ENCODE assay signal across 32 cellular contexts in the genomic region with DNA sequence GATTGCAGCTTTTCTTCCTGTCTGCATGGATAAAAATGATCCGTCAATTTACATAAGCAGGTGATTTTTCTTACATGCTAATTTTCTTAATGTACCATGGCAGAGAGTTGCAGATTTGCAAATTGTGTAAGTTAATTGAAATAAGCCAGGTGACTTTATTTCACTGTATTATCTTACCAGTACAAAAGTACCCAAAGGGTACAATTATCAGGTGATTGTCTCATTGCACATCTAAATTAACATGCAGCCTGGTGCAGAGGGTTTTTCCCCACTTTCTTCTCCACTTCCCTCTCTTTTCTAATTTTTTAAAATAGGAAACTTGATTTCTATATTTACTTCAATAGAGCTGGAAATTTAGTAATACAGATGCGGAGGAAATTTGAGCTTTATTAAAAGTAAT. TPM values are rescaled to one million over a fixed set of nuclear protein-coding genes. Genes with fewer than 3 reads are reported as not detected.
DNase-seq lines count a peak whose midpoint lies in the region; ATAC-seq and TF ChIP-seq lines count a peak whose summit lies in the region.
"Had no signal": no experiment of that assay in that cellular context is flagged by ENCODE, and none has a peak within 500 bp of the region (broad histone marks: within the 10 kb centered on the region; RNA-seq: fewer than 3 reads in every experiment).

No MANE protein-coding gene starts in this region.

- intact Hi-C loops in activated B cell treated with CpG ODN at 0.5 μM for 24 hours (cut with micrococcal nuclease): no loop called here

- H3K27me3 ChIP-seq in GM23338 (ENCODE audit: insufficient read depth): no peaks in the 10 kb centered on the region
- H3K27me3 ChIP-seq: BLaER1, brain microvascular endothelial cell, suprapubic skin, upper lobe of right lung had no signal

- H3K4me3 Mint-ChIP-seq in GM23338: 0 out of 3 replicates have a peak overlapping the region, but pooled peaks have one; percentile 1
- H3K4me3 Mint-ChIP-seq in activated B cell treated with CpG ODN at 0.5 μM for 24 hours: peak overlapping the region; percentile 8
- peak overlapping the region in 1 of 8 donors; percentile 23 for H3K4me3 Mint-ChIP-seq in naive B cell
- H3K4me3 Mint-ChIP-seq in endothelial cell (ENCODE audit: unreplicated experiment): no peak overlapping the region
- H3K4me3 Mint-ChIP-seq: activated naive CD4-positive, alpha-beta T cell treated with anti-CD3 and anti-CD28 coated beads, Interleukin-2, amount 50 U/mL, for 24 hours; mesothelial cell of epicardium; naive thymus-derived CD8-positive, alpha-beta T cell had no signal

- peaks cover 84% of the 10 kb centered on the region for H3K4me1 ChIP-seq in GM23338 (ENCODE audit: insufficient read depth)

- ATAC-seq in GM23338 (no peak), activated B cell treated with CpG ODN at 0.5 μM for 24 hours (ENCODE audit: low read depth) (peak; percentile 31), naive B cell (ENCODE audit: low read depth in 2 of 2) (peak; percentile 72 to 82)
- ATAC-seq: left ventricle myocardium superior; naive thymus-derived CD8-positive, alpha-beta T cell; sciatic nerve; upper lobe of right lung had no signal

- POLR2A ChIA-PET in activated B cell treated with CpG ODN at 0.5 μM for 24 hours (lab: Charles Lee): interaction anchor here (0.5 to 1.3 kb wide), 3 partner anchors 10 to 711 kb away, joined by 3 to 4 read pairs (median 4); no protein-coding TSS in a partner anchor

- CTCF ChIA-PET in activated B cell treated with CpG ODN at 0.5 μM for 24 hours (lab: Charles Lee): interaction anchor here (0.6 to 1.8 kb wide), 4 partner anchors 12 to 817 kb away, joined by 3 to 4 read pairs (median 3); no protein-coding TSS in a partner anchor

- H3K4me1 Mint-ChIP-seq in GM23338: peaks cover 75% of the 10 kb centered on the region
- H3K4me1 Mint-ChIP-seq in activated B cell treated with CpG ODN at 0.5 μM for 24 hours: peaks cover 64% of the 10 kb centered on the region
- H3K4me1 Mint-ChIP-seq in naive B cell: peaks cover 25 to 46% (median 30%) of the 10 kb centered on the region in 3 donors
- peaks cover 19% of the 10 kb centered on the region for H3K4me1 Mint-ChIP-seq in endothelial cell (ENCODE audit: unreplicated experiment)

- H3F3A ChIP-seq in GM23338 (replicated peaks; ENCODE audit: low read depth): no peaks in the 10 kb centered on the region

- H3K36me3 Mint-ChIP-seq in GM23338 (ENCODE audit: low read depth): no peaks in the 10 kb centered on the region
- H3K36me3 Mint-ChIP-seq in activated B cell treated with CpG ODN at 0.5 μM for 24 hours (ENCODE audit: low read depth): peaks cover 5% of the 10 kb centered on the region
- H3K36me3 Mint-ChIP-seq in naive B cell: no peaks in the 10 kb centered on the region
- H3K36me3 Mint-ChIP-seq in endothelial cell (ENCODE audit: low read depth, unreplicated experiment): no peaks in the 10 kb centered on the region
- H3K36me3 Mint-ChIP-seq: mesothelial cell of epicardium had no signal

- H3K9me3 Mint-ChIP-seq in GM23338 (no peaks in the 10 kb centered on the region), activated B cell treated with CpG ODN at 0.5 μM for 24 hours (no peaks in the 10 kb centered on the region), naive B cell (no peaks in the 10 kb centered on the region), endothelial cell (ENCODE audit: unreplicated experiment) (no peaks in the 10 kb centered on the region)
- H3K9me3 Mint-ChIP-seq: activated naive CD4-positive, alpha-beta T cell treated with anti-CD3 and anti-CD28 coated beads, Interleukin-2, amount 50 U/mL, for 24 hours; mesothelial cell of epicardium; naive thymus-derived CD8-positive, alpha-beta T cell had no signal

- DNase-seq in GM23338 (ENCODE audit: low spot score): no peak
- DNase-seq in NCI-H526 (lab: John Stamatoyannopoulos, UW): peak; percentile 76
- DNase-seq in activated B cell treated with CpG ODN at 0.5 μM for 24 hours: no peak
- no peak for DNase-seq in naive B cell
- DNase-seq in NCI-H748 treated with DMSO at 0.1 percent for 48 hours (lab: John Stamatoyannopoulos, UW): no peak
- no peak for DNase-seq in stimulated activated CD4-positive, alpha-beta T cell treated with anti-CD3 and anti-CD28 coated beads, Interleukin-2, amount 100 ng/mL, for 48 hours
- DNase-seq in endothelial cell (ENCODE audit: low spot score): no peak
- DNase-seq in RPMI8226: no peak
- DNase-seq: activated CD4-positive, alpha-beta T cell treated with anti-CD3 and anti-CD28 coated beads for 4 hours; amygdala; brain microvascular endothelial cell; DMS153; effector CD4-positive, alpha-beta T cell; glutamatergic neuron; IMR-90; left ventricle myocardium superior; naive thymus-derived CD8-positive, alpha-beta T cell; NCI-H187 treated with DMSO at 0.1 percent for 48 hours; NCI-H2171; NK-92 treated with Interleukin-12 subunit alpha and Interleukin-12 subunit beta, amount 100 ng/mL, for 24 hours; nucleus accumbens; SHP77 treated with DMSO at 0.1 percent for 48 hours; stimulated activated CD4-positive, alpha-beta T cell treated with anti-CD3 and anti-CD28 coated beads, Interleukin-12 subunit alpha, Interleukin-12 subunit beta, amount 100 ng/mL, for 4 hours; stimulated activated CD4-positive, alpha-beta T cell treated with anti-CD3 and anti-CD28 coated beads, Interleukin-4, amount 100 ng/mL, for 24 hours; upper lobe of right lung had no signal

- peak overlapping the region; percentile 63 for H3K27ac ChIP-seq in GM23338 (ENCODE audit: low read depth)
- H3K27ac ChIP-seq: BLaER1, brain microvascular endothelial cell, prostate gland, suprapubic skin, upper lobe of right lung had no signal

- H3K4me2 ChIP-seq in GM23338: peak overlapping the region; percentile 63
- H3K4me2 ChIP-seq: BLaER1 had no signal

- peaks cover 100% of the 10 kb centered on the region for H3K79me2 ChIP-seq in GM23338 (replicated peaks; ENCODE audit: insufficient read depth)

- H3K27me3 Mint-ChIP-seq in GM23338 (ENCODE audit: insufficient read depth, low read depth, poor library complexity): peaks cover 1% of the 10 kb centered on the region
- no peaks in the 10 kb centered on the region for H3K27me3 Mint-ChIP-seq in activated B cell treated with CpG ODN at 0.5 μM for 24 hours
- H3K27me3 Mint-ChIP-seq in naive B cell: no peaks in the 10 kb centered on the region
- no peaks in the 10 kb centered on the region for H3K27me3 Mint-ChIP-seq in endothelial cell (ENCODE audit: unreplicated experiment)
- H3K27me3 Mint-ChIP-seq: activated naive CD4-positive, alpha-beta T cell treated with anti-CD3 and anti-CD28 coated beads, Interleukin-2, amount 50 U/mL, for 24 hours; naive thymus-derived CD8-positive, alpha-beta T cell had no signal

- no peaks in the 10 kb centered on the region for H3K36me3 ChIP-seq in GM23338 (ENCODE audit: insufficient read depth)
- H3K36me3 ChIP-seq: brain microvascular endothelial cell, HAP-1, prostate gland, suprapubic skin, upper lobe of right lung had no signal

- peaks cover 39% of the 10 kb centered on the region for H4K20me1 ChIP-seq in GM23338 (replicated peaks; ENCODE audit: insufficient read depth)

- H3K9me2 ChIP-seq in GM23338 (ENCODE audit: insufficient read depth): no peaks in the 10 kb centered on the region

- TF ChIP-seq CTCF in GM23338 (conservative IDR thresholded peaks at IDR 0.05; ENCODE audit: low read depth in 2 of 2) (no peak), activated B cell treated with CpG ODN at 0.5 μM for 24 hours (IDR thresholded peaks at IDR 0.05) (no peak), endothelial cell (IDR thresholded peaks at IDR 0.05; ENCODE audit: unreplicated experiment) (no peak)

- no peak overlapping the region for H2AFZ ChIP-seq in GM23338

- H3K27ac Mint-ChIP-seq in GM23338: peak overlapping the region; percentile 80; the same call in 1 of the 2 replicates
- H3K27ac Mint-ChIP-seq in activated B cell treated with CpG ODN at 0.5 μM for 24 hours: peak overlapping the region; percentile 3
- H3K27ac Mint-ChIP-seq in naive B cell: peak overlapping the region in 5 of 6 donors; percentile 1 to 81 (median 7)
- H3K27ac Mint-ChIP-seq in endothelial cell (ENCODE audit: unreplicated experiment): no peak overlapping the region
- H3K27ac Mint-ChIP-seq: activated naive CD4-positive, alpha-beta T cell treated with anti-CD3 and anti-CD28 coated beads, Interleukin-2, amount 50 U/mL, for 24 hours; mesothelial cell of epicardium; naive thymus-derived CD8-positive, alpha-beta T cell had no signal

- H3K4me3 ChIP-seq in GM23338: peak overlapping the region; percentile 31
- H3K4me3 ChIP-seq: BLaER1, HAP-1, prostate gland, suprapubic skin, upper lobe of right lung had no signal

TF ChIP-seq in GM23338, 12 proteins besides CTCF, POLR2A, EP300 and RAD21:
- TF ChIP-seq NANOG (IDR thresholded peaks at IDR 0.05; ENCODE audit: borderline replicate concordance): no peak
- TF ChIP-seq ZNF331 (CRISPR knock-in tag; IDR thresholded peaks at IDR 0.05; ENCODE audit: low read depth): no peak
- no peak for TF ChIP-seq JUNB (IDR thresholded peaks at IDR 0.05; ENCODE audit: unreplicated experiment)
- TF ChIP-seq STAT1 (IDR thresholded peaks at IDR 0.05; ENCODE audit: unreplicated experiment): no peak
TF ChIP-seq in GM23338: peak in this region for 0.

RNA-seq across cellular contexts. Expression of a gene that starts 11.2 kb away (rescaled TPM):
- total RNA-seq in GM23338 (2014; rRNA removed; shearing (Covaris generic)): 67.7 and 78.5 TPM in 2 replicates
- polyA plus RNA-seq in GM23338 (2016; fragmentation: Nextera tagmentation; extraction: Ambion mirVana) (31.9 and 34.7 TPM in 2 replicates), naive B cell (ENCODE audit: low read depth in 6 of 6) (1 to 10 TPM; 1.3 to 6.9 (median 2.0) TPM)
- total RNA-seq in activated B cell treated with CpG ODN at 0.5 μM for 24 hours (19.4 and 24.6 TPM in 2 replicates), endothelial cell (ENCODE audit: unreplicated experiment) (53.7 TPM)

Comparison
In these comparisons a context has a peak if more than half of its experiments do, and no peak if none do; other contexts are left out.
1. DNase-seq: peak in NCI-H526 (2 of 2); none in GM23338 (single experiment), activated B cell treated with CpG ODN at 0.5 μM for 24 hours (single experiment), naive B cell (single experiment), NCI-H748 treated with DMSO at 0.1 percent for 48 hours (single experiment), stimulated activated CD4-positive, alpha-beta T cell treated with anti-CD3 and anti-CD28 coated beads, Interleukin-2, amount 100 ng/mL, for 48 hours (0 of 2), endothelial cell (single experiment) and RPMI8226 (single experiment).